In the genomic region with DNA sequence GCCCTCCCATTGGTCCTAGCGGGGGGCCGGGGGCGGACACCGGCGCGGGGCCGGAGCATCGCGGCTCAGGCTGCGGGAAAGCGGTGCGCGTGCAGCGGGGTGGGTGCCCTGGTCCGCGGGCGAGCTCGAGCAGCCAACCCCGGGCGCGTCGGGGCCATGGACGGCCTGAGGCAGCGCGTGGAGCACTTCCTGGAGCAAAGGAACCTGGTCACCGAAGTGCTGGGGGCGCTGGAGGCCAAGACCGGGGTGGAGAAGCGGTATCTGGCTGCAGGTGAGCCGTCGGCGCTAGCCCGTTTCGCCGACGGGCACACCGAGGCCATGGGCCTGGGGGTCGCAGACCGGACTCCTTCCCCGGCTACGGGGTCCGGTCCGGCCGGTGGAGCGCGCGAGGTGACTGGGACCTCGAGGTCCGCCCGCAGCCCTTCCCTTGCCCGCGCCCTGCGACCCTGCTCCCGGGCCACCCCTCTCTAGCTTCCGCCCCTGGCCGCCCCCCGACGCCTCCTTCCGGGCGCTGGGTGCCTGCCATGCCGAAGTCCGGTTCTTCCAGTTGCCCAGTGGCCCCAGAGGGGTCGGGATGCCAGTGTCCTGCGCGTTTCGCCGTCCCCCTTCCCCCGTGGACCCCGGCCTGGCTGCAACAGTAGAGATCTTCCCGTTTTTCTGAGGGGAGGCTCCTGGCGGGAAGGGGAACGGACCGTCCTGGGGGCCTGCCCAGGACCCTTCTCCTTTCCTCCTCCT, we compare ENCODE assay signal across 1 cellular context.
A peak's percentile ranks its signal among the peaks of the same experiment; 100 is the strongest.
TF ChIP-seq lines count a peak whose summit lies in the region.

REEP6 (plus strand) TSS at position 68 of the 735 bp plus-strand sequence; CDS start at position 157, 89 bp downstream.

TF ChIP-seq in HepG2, 621 proteins besides CTCF, POLR2A, EP300 and RAD21 (continued from another document and continues in another):
- TF ChIP-seq, protein P1, sequence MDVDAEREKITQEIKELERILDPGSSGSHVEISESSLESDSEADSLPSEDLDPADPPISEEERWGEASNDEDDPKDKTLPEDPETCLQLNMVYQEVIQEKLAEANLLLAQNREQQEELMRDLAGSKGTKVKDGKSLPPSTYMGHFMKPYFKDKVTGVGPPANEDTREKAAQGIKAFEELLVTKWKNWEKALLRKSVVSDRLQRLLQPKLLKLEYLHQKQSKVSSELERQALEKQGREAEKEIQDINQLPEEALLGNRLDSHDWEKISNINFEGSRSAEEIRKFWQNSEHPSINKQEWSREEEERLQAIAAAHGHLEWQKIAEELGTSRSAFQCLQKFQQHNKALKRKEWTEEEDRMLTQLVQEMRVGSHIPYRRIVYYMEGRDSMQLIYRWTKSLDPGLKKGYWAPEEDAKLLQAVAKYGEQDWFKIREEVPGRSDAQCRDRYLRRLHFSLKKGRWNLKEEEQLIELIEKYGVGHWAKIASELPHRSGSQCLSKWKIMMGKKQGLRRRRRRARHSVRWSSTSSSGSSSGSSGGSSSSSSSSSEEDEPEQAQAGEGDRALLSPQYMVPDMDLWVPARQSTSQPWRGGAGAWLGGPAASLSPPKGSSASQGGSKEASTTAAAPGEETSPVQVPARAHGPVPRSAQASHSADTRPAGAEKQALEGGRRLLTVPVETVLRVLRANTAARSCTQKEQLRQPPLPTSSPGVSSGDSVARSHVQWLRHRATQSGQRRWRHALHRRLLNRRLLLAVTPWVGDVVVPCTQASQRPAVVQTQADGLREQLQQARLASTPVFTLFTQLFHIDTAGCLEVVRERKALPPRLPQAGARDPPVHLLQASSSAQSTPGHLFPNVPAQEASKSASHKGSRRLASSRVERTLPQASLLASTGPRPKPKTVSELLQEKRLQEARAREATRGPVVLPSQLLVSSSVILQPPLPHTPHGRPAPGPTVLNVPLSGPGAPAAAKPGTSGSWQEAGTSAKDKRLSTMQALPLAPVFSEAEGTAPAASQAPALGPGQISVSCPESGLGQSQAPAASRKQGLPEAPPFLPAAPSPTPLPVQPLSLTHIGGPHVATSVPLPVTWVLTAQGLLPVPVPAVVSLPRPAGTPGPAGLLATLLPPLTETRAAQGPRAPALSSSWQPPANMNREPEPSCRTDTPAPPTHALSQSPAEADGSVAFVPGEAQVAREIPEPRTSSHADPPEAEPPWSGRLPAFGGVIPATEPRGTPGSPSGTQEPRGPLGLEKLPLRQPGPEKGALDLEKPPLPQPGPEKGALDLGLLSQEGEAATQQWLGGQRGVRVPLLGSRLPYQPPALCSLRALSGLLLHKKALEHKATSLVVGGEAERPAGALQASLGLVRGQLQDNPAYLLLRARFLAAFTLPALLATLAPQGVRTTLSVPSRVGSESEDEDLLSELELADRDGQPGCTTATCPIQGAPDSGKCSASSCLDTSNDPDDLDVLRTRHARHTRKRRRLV (CRISPR knock-in tag; IDR thresholded peaks at IDR 0.05) = no peak
- 0 out of 2 replicates have a peak, but pooled peaks have one; percentile 53 for TF ChIP-seq HES4 (CRISPR knock-in tag; IDR thresholded peaks at IDR 0.05; ENCODE audit: borderline replicate concordance)
- no peak for TF ChIP-seq TARDBP (CRISPR knock-in tag; IDR thresholded peaks at IDR 0.05)
- no peak for TF ChIP-seq ZBTB40 (IDR thresholded peaks at IDR 0.05)
- TF ChIP-seq ZBTB40 (CRISPR knock-in tag; IDR thresholded peaks at IDR 0.05) = peak; percentile 66; the same call in 1 of the 2 replicates
- no peak for TF ChIP-seq TEAD3 (CRISPR knock-in tag; optimal IDR thresholded peaks at IDR 0.05; ENCODE audit: borderline replicate concordance)
- TF ChIP-seq SALL1 (CRISPR knock-in tag; IDR thresholded peaks at IDR 0.05) = peak; percentile 65
- TF ChIP-seq, protein P2, sequence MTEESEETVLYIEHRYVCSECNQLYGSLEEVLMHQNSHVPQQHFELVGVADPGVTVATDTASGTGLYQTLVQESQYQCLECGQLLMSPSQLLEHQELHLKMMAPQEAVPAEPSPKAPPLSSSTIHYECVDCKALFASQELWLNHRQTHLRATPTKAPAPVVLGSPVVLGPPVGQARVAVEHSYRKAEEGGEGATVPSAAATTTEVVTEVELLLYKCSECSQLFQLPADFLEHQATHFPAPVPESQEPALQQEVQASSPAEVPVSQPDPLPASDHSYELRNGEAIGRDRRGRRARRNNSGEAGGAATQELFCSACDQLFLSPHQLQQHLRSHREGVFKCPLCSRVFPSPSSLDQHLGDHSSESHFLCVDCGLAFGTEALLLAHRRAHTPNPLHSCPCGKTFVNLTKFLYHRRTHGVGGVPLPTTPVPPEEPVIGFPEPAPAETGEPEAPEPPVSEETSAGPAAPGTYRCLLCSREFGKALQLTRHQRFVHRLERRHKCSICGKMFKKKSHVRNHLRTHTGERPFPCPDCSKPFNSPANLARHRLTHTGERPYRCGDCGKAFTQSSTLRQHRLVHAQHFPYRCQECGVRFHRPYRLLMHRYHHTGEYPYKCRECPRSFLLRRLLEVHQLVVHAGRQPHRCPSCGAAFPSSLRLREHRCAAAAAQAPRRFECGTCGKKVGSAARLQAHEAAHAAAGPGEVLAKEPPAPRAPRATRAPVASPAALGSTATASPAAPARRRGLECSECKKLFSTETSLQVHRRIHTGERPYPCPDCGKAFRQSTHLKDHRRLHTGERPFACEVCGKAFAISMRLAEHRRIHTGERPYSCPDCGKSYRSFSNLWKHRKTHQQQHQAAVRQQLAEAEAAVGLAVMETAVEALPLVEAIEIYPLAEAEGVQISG (CRISPR knock-in tag; IDR thresholded peaks at IDR 0.05) = peak; percentile 75
- no peak for TF ChIP-seq SP1 (IDR thresholded peaks at IDR 0.05)
- TF ChIP-seq SP1 (CRISPR knock-in tag; IDR thresholded peaks at IDR 0.05) = 0 out of 2 replicates have a peak, but pooled peaks have one; percentile 6
- TF ChIP-seq RBFOX2 (IDR thresholded peaks at IDR 0.05; ENCODE audit: low read depth, low read length) = peak; percentile 91
- TF ChIP-seq SMC3 (IDR thresholded peaks at IDR 0.05; ENCODE audit: low read length) = no peak
- TF ChIP-seq SRF (IDR thresholded peaks at IDR 0.05; ENCODE audit: low read depth, low read length) = no peak
- TF ChIP-seq ATF7 (IDR thresholded peaks at IDR 0.05) = no peak
- no peak for TF ChIP-seq ATF7 (CRISPR knock-in tag; IDR thresholded peaks at IDR 0.05)
- TF ChIP-seq NR3C1 (CRISPR knock-in tag; IDR thresholded peaks at IDR 0.05) = no peak
- TF ChIP-seq CREBL2 (CRISPR knock-in tag; IDR thresholded peaks at IDR 0.05; ENCODE audit: borderline replicate concordance) = no peak; the same call in 1 of the 2 replicates
- TF ChIP-seq, protein P3, sequence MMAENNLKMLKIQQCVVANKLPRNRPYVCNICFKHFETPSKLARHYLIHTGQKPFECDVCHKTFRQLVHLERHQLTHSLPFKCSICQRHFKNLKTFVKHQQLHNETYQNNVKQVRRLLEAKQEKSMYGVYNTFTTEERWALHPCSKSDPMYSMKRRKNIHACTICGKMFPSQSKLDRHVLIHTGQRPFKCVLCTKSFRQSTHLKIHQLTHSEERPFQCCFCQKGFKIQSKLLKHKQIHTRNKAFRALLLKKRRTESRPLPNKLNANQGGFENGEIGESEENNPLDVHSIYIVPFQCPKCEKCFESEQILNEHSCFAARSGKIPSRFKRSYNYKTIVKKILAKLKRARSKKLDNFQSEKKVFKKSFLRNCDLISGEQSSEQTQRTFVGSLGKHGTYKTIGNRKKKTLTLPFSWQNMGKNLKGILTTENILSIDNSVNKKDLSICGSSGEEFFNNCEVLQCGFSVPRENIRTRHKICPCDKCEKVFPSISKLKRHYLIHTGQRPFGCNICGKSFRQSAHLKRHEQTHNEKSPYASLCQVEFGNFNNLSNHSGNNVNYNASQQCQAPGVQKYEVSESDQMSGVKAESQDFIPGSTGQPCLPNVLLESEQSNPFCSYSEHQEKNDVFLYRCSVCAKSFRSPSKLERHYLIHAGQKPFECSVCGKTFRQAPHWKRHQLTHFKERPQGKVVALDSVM (CRISPR knock-in tag; IDR thresholded peaks at IDR 0.05) = peak; percentile 52; the same call in 1 of the 2 replicates
- TF ChIP-seq HNRNPLL (IDR thresholded peaks at IDR 0.05; ENCODE audit: low read depth, low read length, poor library complexity, severe bottlenecking) = peak; percentile 5
- TF ChIP-seq IRX3 (CRISPR knock-in tag; IDR thresholded peaks at IDR 0.05; ENCODE audit: borderline replicate concordance, low read depth) = 0 out of 2 replicates have a peak, but pooled peaks have one; percentile 44
- TF ChIP-seq POGZ (CRISPR knock-in tag; IDR thresholded peaks at IDR 0.05) = peak; percentile 13; the same call in 1 of the 2 replicates
- TF ChIP-seq, protein P4, sequence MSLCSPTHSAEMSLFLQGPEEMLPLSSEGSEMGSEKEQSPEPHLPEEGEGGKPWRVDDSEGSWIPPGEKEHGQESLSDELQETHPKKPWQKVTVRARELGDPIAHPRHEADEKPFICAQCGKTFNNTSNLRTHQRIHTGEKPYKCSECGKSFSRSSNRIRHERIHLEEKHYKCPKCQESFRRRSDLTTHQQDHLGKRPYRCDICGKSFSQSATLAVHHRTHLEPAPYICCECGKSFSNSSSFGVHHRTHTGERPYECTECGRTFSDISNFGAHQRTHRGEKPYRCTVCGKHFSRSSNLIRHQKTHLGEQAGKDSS (CRISPR knock-in tag; IDR thresholded peaks at IDR 0.05; ENCODE audit: borderline replicate concordance, low read depth) = peak; percentile 37; the same call in 1 of the 2 replicates
- TF ChIP-seq KDM5B (CRISPR knock-in tag; IDR thresholded peaks at IDR 0.05; ENCODE audit: borderline replicate concordance) = peak; percentile 52
- TF ChIP-seq HNRNPK (IDR thresholded peaks at IDR 0.05; ENCODE audit: low read depth, low read length, poor library complexity, severe bottlenecking) = peak; percentile 6
- TF ChIP-seq, protein P5, sequence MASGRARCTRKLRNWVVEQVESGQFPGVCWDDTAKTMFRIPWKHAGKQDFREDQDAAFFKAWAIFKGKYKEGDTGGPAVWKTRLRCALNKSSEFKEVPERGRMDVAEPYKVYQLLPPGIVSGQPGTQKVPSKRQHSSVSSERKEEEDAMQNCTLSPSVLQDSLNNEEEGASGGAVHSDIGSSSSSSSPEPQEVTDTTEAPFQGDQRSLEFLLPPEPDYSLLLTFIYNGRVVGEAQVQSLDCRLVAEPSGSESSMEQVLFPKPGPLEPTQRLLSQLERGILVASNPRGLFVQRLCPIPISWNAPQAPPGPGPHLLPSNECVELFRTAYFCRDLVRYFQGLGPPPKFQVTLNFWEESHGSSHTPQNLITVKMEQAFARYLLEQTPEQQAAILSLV (CRISPR knock-in tag; IDR thresholded peaks at IDR 0.05; ENCODE audit: borderline replicate concordance) = 0 out of 2 replicates have a peak, but pooled peaks have one; percentile 32
- TF ChIP-seq ZNF468 (CRISPR knock-in tag; IDR thresholded peaks at IDR 0.05) = no peak
- TF ChIP-seq, protein P6, sequence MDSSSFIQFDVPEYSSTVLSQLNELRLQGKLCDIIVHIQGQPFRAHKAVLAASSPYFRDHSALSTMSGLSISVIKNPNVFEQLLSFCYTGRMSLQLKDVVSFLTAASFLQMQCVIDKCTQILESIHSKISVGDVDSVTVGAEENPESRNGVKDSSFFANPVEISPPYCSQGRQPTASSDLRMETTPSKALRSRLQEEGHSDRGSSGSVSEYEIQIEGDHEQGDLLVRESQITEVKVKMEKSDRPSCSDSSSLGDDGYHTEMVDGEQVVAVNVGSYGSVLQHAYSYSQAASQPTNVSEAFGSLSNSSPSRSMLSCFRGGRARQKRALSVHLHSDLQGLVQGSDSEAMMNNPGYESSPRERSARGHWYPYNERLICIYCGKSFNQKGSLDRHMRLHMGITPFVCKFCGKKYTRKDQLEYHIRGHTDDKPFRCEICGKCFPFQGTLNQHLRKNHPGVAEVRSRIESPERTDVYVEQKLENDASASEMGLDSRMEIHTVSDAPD (CRISPR knock-in tag; IDR thresholded peaks at IDR 0.05) = peak; percentile 65; the same call in 1 of the 2 replicates
- TF ChIP-seq PHF8 (CRISPR knock-in tag; IDR thresholded peaks at IDR 0.05) = peak; percentile 47; the same call in 1 of the 2 replicates
